Comparison of ENCODE assay signal across 17 cellular contexts in the genomic region with DNA sequence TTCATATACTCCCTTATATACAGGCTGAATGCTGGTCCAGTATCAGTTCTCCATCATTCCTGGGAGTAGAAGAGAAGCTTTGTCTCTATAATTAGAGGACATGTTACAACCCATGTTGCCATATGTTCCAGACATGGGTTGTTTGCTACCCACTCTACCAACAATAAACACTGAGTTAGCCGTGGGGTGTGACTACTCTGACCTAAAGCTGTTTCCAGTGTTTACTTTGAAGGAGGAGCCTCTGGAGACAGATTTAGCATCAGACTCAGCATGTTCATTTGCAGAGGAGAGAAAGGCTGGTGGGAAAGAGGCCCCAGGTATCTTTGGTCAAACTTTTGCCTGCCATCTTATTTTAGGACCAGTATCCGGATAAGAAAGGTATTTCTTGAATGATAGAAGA.
DNase-seq lines count a peak whose midpoint lies in the region; ATAC-seq, FAIRE-seq and TF ChIP-seq lines count a peak whose summit lies in the region.
"Had no signal": no experiment of that assay in that cellular context is flagged by ENCODE, and none has a peak within 500 bp of the region (broad histone marks: within the 10 kb centered on the region; RNA-seq: fewer than 3 reads in every experiment).

No MANE protein-coding gene starts in this region.

- no peaks in the 10 kb centered on the region for H3K9me3 ChIP-seq in HEK293 (ENCODE audit: control insufficient read depth, insufficient read depth, low read depth, low read length)
- no peaks in the 10 kb centered on the region for H3K9me3 ChIP-seq in MG63

- intact Hi-C loops in left colon (cut with DNase I, micrococcal nuclease), result loop anchor here in 1 of 2 donors (5.0 kb wide), 1 partner anchor 348 kb away; no protein-coding TSS in a partner anchor

- CTCF ChIA-PET in HEK293 (lab: Yijun Ruan, JAX), result interaction anchor here (0.6 to 6.6 kb wide), 5 partner anchors 9 to 808 kb away, joined by 3 to 66 read pairs (median 31); no protein-coding TSS in a partner anchor

- DNase-seq in COLO668 (lab: John Stamatoyannopoulos, UW; ENCODE audit: unreplicated experiment) (peak; percentile 10), NCI-H1694 treated with DMSO at 0.1 percent for 48 hours (lab: John Stamatoyannopoulos, UW) (peak; percentile 29), left colon (no peak), urothelium cell line (ENCODE audit: low spot score) (no peak), MG63 (no peak)
- DNase-seq in activated CD4-positive, CD25-positive, alpha-beta regulatory T cell treated with anti-CD3 and anti-CD28 coated beads, Interleukin-2, amount 50 U/mL, for 72 hours, result no peak
- DNase-seq: Calu3; CD4-positive, alpha-beta memory T cell; DND-41; H7; NCI-H1930; T-helper 2 cell had no signal

- POLR2A ChIA-PET in HEK293 (lab: Yijun Ruan, JAX), result no interaction called here

- TF ChIP-seq CTCF in HEK293 (tag by site-specific recombination; IDR thresholded peaks at IDR 0.05), result no peak

- no peaks in the 10 kb centered on the region for H3K27me3 ChIP-seq in MG63
- H3K27me3 ChIP-seq: BLaER1 had no signal

- no peak overlapping the region for H3K27ac ChIP-seq in HEK293 (ENCODE audit: extremely low read depth, low read depth, low read length)
- H3K27ac ChIP-seq: BLaER1, KMS-11 had no signal

- FAIRE-seq in urothelium cell line (lab: Jason Lieb, UNC), result no peak
- FAIRE-seq: RCC 7860 had no signal

- H3K36me3 ChIP-seq in HEK293 (ENCODE audit: control insufficient read depth in 2 of 2, insufficient read depth in 1 of 2, low read length in 2 of 2), result no peaks in the 10 kb centered on the region
- no peaks in the 10 kb centered on the region for H3K36me3 ChIP-seq in MG63

- ATAC-seq in left colon, result peak; percentile 81
- ATAC-seq: Right ventricle myocardium inferior had no signal

- H3K4me3 ChIP-seq in HEK293 (ENCODE audit: low read depth, low read length) (no peak overlapping the region), MG63 (no peak overlapping the region)
- H3K4me3 ChIP-seq: BLaER1 had no signal

- H3K4me1 ChIP-seq in HEK293 (ENCODE audit: control insufficient read depth, insufficient read depth, low read length), result peaks cover 3% of the 10 kb centered on the region

TF ChIP-seq in HEK293, 187 proteins besides CTCF, POLR2A, EP300 and RAD21:
- TF ChIP-seq ZSCAN23 (tag by site-specific recombination; IDR thresholded peaks at IDR 0.05) (no peak), KLF1 (tag by site-specific recombination; IDR thresholded peaks at IDR 0.05) (peak; percentile 82), ZNF704 (tag by site-specific recombination; IDR thresholded peaks at IDR 0.05) (no peak), GLIS2 (tag by site-specific recombination; IDR thresholded peaks at IDR 0.05) (no peak), ZNF791 (tag by site-specific recombination; IDR thresholded peaks at IDR 0.05) (no peak), BCL11B (tag by site-specific recombination; IDR thresholded peaks at IDR 0.05; ENCODE audit: low read depth) (no peak), ZNF350 (tag by site-specific recombination; IDR thresholded peaks at IDR 0.05) (no peak)
- TF ChIP-seq, protein P1, sequence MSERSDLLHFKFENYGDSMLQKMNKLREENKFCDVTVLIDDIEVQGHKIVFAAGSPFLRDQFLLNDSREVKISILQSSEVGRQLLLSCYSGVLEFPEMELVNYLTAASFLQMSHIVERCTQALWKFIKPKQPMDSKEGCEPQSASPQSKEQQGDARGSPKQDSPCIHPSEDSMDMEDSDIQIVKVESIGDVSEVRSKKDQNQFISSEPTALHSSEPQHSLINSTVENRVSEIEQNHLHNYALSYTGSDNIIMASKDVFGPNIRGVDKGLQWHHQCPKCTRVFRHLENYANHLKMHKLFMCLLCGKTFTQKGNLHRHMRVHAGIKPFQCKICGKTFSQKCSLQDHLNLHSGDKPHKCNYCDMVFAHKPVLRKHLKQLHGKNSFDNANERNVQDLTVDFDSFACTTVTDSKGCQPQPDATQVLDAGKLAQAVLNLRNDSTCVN (tag by site-specific recombination; optimal IDR thresholded peaks at IDR 0.05), result no peak

Comparison
In these comparisons a context has a peak if more than half of its experiments do, and no peak if none do; other contexts are left out.
1. DNase-seq: peak in COLO668 (single experiment) and NCI-H1694 treated with DMSO at 0.1 percent for 48 hours (single experiment); none in left colon (0 of 2), urothelium cell line (single experiment), activated CD4-positive, CD25-positive, alpha-beta regulatory T cell treated with anti-CD3 and anti-CD28 coated beads, Interleukin-2, amount 50 U/mL, for 72 hours (single experiment) and MG63 (single experiment).